10 cellular contexts compared by ENCODE assay signal in genomic region chr3:187802928-187803259, GRCh38. TPM values are rescaled to one million over a fixed set of nuclear protein-coding genes. Genes with fewer than 3 reads are reported as not detected.
DNase-seq lines count a peak whose midpoint lies in the region; ATAC-seq lines count a peak whose summit lies in the region.
"Had no signal": no experiment of that assay in that cellular context is flagged by ENCODE, and none has a peak within 500 bp of the region (broad histone marks: within the 10 kb centered on the region; RNA-seq: fewer than 3 reads in every experiment).

No MANE protein-coding gene starts in this region.

- in situ Hi-C loops in GM23248 (cut with MboI), result no loop called here

- H3K4me1 ChIP-seq in GM23248 (ENCODE audit: insufficient read depth), result peaks cover 11% of the 10 kb centered on the region
- H3K4me1 ChIP-seq: A549, psoas muscle had no signal

- H3K9ac ChIP-seq in GM23248, result no peak overlapping the region

- H3K9me2 ChIP-seq in GM23248 (ENCODE audit: insufficient read depth), result no peaks in the 10 kb centered on the region

- ATAC-seq in HG03280 (IDR thresholded peaks at IDR 0.05; ENCODE audit: unreplicated experiment), result peak; percentile 92
- ATAC-seq: A549, psoas muscle had no signal

- no peak overlapping the region for H2AFZ ChIP-seq in GM23248

- no peak overlapping the region for H3K4me3 ChIP-seq in GM23248
- H3K4me3 ChIP-seq: A549, psoas muscle had no signal

- no peak overlapping the region for H3K27ac ChIP-seq in GM23248
- H3K27ac ChIP-seq: A549, psoas muscle had no signal

- no peaks in the 10 kb centered on the region for H4K20me1 ChIP-seq in GM23248 (ENCODE audit: insufficient read depth)

- H3K27me3 ChIP-seq in GM23248 (replicated peaks; ENCODE audit: insufficient read depth), result no peaks in the 10 kb centered on the region

- no peaks in the 10 kb centered on the region for H3K9me3 ChIP-seq in GM23248 (ENCODE audit: low read depth)
- H3K9me3 ChIP-seq: A549, psoas muscle had no signal

- no peaks in the 10 kb centered on the region for H3K79me2 ChIP-seq in GM23248 (ENCODE audit: insufficient read depth)

- no peak overlapping the region for H3K4me2 ChIP-seq in GM23248 (ENCODE audit: unreplicated experiment)
- H3K4me2 ChIP-seq: A549 had no signal

- peaks cover 11% of the 10 kb centered on the region for H3F3A ChIP-seq in GM23248 (ENCODE audit: insufficient read depth)

- WGBS in GM23248 (ENCODE audit: low coverage in 1 of 2, low lambda C conversion rate in 2 of 2, missing lambda C conversion rate in 2 of 2), 2 experiments, result 91 to 92% methylated on average over 9 of the region's 9 CpGs

- peak; percentile 78 for DNase-seq in activated naive CD4-positive, alpha-beta T cell treated with Interleukin-2 at 50 U/mL for 16 hours
- no peak for DNase-seq in activated naive CD4-positive, alpha-beta T cell (lab: John Stamatoyannopoulos, UW)
- DNase-seq in activated effector memory CD4-positive, alpha-beta T cell treated with Interleukin-2 at 50 U/mL for 16 hours, result peak; percentile 29
- DNase-seq in NCI-H82 (lab: John Stamatoyannopoulos, UW) (no peak), activated gamma-delta T cell (lab: John Stamatoyannopoulos, UW) (no peak), GM23248 (no peak), NAMALWA (ENCODE audit: low spot score) (no peak)
- DNase-seq: psoas muscle had no signal

- H3K36me3 ChIP-seq in GM23248 (ENCODE audit: low read depth), result no peaks in the 10 kb centered on the region

RNA-seq across cellular contexts. Expression of gene BCL6, which starts 57.6 kb away (rescaled TPM):
- total RNA-seq in GM23248 (2014; rRNA removed; shearing (Covaris generic)), result 32.3 and 61.6 TPM in 2 replicates
- 6.3 and 8.7 TPM in 2 replicates for polyA plus RNA-seq in GM23248 (2016; fragmentation: Nextera tagmentation; extraction: Ambion mirVana)

Comparison
In these comparisons a context has a peak if more than half of its experiments do, and no peak if none do; other contexts are left out.
1. DNase-seq: peak in activated naive CD4-positive, alpha-beta T cell treated with Interleukin-2 at 50 U/mL for 16 hours (single experiment) and activated effector memory CD4-positive, alpha-beta T cell treated with Interleukin-2 at 50 U/mL for 16 hours (single experiment); none in activated naive CD4-positive, alpha-beta T cell (0 of 4), NCI-H82 (single experiment), activated gamma-delta T cell (single experiment), GM23248 (single experiment) and NAMALWA (single experiment).